ENCODE assay signal across 34 cellular contexts in the genomic region with DNA sequence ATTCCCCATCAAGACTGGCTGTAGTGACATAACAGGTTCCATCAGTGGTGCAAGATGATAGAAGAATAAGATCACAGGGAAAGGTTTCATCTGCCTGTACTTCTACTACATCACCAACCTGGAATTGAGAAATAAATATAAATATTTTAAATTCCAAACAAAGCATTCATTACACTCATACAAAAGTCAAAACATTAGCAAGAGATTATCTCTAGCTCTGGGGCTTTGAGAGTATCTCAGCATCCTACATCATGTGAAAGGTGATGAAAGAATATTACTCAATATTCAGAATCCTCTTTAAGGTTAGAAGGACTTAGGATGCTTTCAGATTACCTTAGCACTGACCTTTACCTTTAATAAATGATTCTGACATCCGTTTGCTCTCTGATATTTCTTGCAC.
"Had no signal": no experiment of that assay in that cellular context is flagged by ENCODE, and none has a peak within 500 bp of the region (broad histone marks: within the 10 kb centered on the region; RNA-seq: fewer than 3 reads in every experiment).

No MANE protein-coding gene starts in this region.

- H3K4me3 ChIP-seq: MG63 had no signal

- H3K9ac ChIP-seq: KMS-11 had no signal

- DNase-seq: Karpas-422, Kasumi-1, KBM-7, KG1, MG63, MM.1S, MV-4-11, NCI-H1048, NCI-H1092, NCI-H1092 treated with DMSO at 0.1 percent for 48 hours, NCI-H1105, NCI-H1105 treated with DMSO at 0.1 percent for 48 hours, NCI-H1417, NCI-H1417 treated with DMSO at 0.1 percent for 48 hours, NCI-H1436, NCI-H1436 treated with DMSO at 0.1 percent for 48 hours, NCI-H146, NCI-H1694, NCI-H1694 treated with DMSO at 0.1 percent for 48 hours, NCI-H187, NCI-H187 treated with DMSO at 0.1 percent for 48 hours, NCI-H1930, NCI-H2029, NCI-H2029 treated with DMSO at 0.1 percent for 48 hours, NCI-H2081, NCI-H2081 treated with DMSO at 0.1 percent for 48 hours, NCI-H2107, NCI-H2171, NCI-H2171 treated with DMSO at 0.1 percent for 48 hours, NCI-H2227 treated with DMSO at 0.1 percent for 48 hours, NCI-H345, NCI-H446, NCI-H446 treated with DMSO at 0.1 percent for 48 hours had no signal

- H3K9me3 ChIP-seq: MG63 had no signal

- H3K27me3 ChIP-seq: MG63 had no signal

- H3K4me2 ChIP-seq: KMS-11 had no signal

- H3K27ac ChIP-seq: KMS-11 had no signal
